ENCODE assay signal across 15 cellular contexts in the genomic region with DNA sequence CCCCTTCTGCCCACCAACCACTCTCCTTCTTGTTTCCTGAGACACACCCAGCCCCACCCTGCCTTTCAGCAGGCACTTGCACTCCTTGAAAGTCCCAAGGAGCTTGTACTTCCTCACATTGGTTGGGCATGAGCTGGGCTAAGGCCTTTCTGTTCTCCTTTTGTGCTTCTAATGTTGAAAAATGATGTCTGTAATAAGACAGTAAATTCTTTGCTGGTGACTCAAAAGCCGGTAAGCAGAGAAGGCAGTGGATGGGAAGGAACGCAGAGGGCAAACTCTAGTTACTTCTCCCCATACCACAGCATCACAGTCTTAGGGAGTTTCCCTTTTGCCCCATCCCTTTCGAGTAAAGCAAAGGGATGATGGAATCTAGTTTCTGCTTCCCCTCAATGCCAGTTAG.
DNase-seq lines count a peak whose midpoint lies in the region; ATAC-seq and TF ChIP-seq lines count a peak whose summit lies in the region.
"Had no signal": no experiment of that assay in that cellular context is flagged by ENCODE, and none has a peak within 500 bp of the region (broad histone marks: within the 10 kb centered on the region; RNA-seq: fewer than 3 reads in every experiment).

No MANE protein-coding gene starts in this region.

- TF ChIP-seq POLR2A in heart left ventricle (IDR thresholded peaks at IDR 0.05) = no peak

- intact Hi-C loops in heart left ventricle (cut with DNase I) = loop anchor here in 8 of 10 donors (5.0 to 10.0 kb wide), 6 partner anchors 63 to 187 kb away; partner anchors contain the start of gene PLXNA4 (in 2 of the 8)

- H3K27me3 Mint-ChIP-seq in activated CD4-positive, alpha-beta T cell treated with anti-CD3 and anti-CD28 coated beads, Interleukin-2, amount 10 ng/mL, durations not matched to agents 7 days and 5 days = peaks cover 28% of the 10 kb centered on the region
- H3K27me3 Mint-ChIP-seq: activated naive CD8-positive, alpha-beta T cell had no signal

- H3K4me1 ChIP-seq in heart left ventricle = peaks cover 0 to 38% (median 21%) of the 10 kb centered on the region in 12 donors

- no peaks in the 10 kb centered on the region for H3K9me3 ChIP-seq in heart left ventricle
- H3K9me3 ChIP-seq: gastrocnemius medialis had no signal

- H3K4me3 Mint-ChIP-seq in activated CD4-positive, alpha-beta T cell treated with anti-CD3 and anti-CD28 coated beads, Interleukin-2, amount 10 ng/mL, durations not matched to agents 7 days and 5 days = no peak overlapping the region
- H3K4me3 Mint-ChIP-seq: activated CD8-positive, alpha-beta memory T cell treated with anti-CD3 and anti-CD28 coated beads, Interleukin-2, amount 10 ng/mL, durations not matched to agents 7 days and 5 days; activated naive CD8-positive, alpha-beta T cell; nephron had no signal

- no peaks in the 10 kb centered on the region for H3K36me3 ChIP-seq in heart left ventricle
- H3K36me3 ChIP-seq: gastrocnemius medialis had no signal

- peaks cover 23% of the 10 kb centered on the region for H3K4me1 Mint-ChIP-seq in activated CD4-positive, alpha-beta T cell treated with anti-CD3 and anti-CD28 coated beads, Interleukin-2, amount 10 ng/mL, durations not matched to agents 7 days and 5 days

- POLR2A ChIA-PET in activated CD4-positive, alpha-beta T cell treated with anti-CD3 and anti-CD28 coated beads, Interleukin-2, amount 10 ng/mL, durations not matched to agents 7 days and 5 days (lab: Charles Lee) = no interaction called here

- no peak for TF ChIP-seq CTCF in heart left ventricle (IDR thresholded peaks at IDR 0.05)

- 78 to 87% (median 85%) methylated on average over 3 of the region's 3 CpGs for WGBS in heart left ventricle, 4 donors

- peak overlapping the region; percentile 32 for H3K27ac Mint-ChIP-seq in activated CD4-positive, alpha-beta T cell treated with anti-CD3 and anti-CD28 coated beads, Interleukin-2, amount 10 ng/mL, durations not matched to agents 7 days and 5 days
- H3K27ac Mint-ChIP-seq: activated CD8-positive, alpha-beta memory T cell treated with anti-CD3 and anti-CD28 coated beads, Interleukin-2, amount 10 ng/mL, durations not matched to agents 7 days and 5 days; activated naive CD8-positive, alpha-beta T cell; nephron had no signal

- peaks cover 3% of the 10 kb centered on the region for H3K36me3 Mint-ChIP-seq in activated CD4-positive, alpha-beta T cell treated with anti-CD3 and anti-CD28 coated beads, Interleukin-2, amount 10 ng/mL, durations not matched to agents 7 days and 5 days (ENCODE audit: low read depth)
- H3K36me3 Mint-ChIP-seq: activated CD8-positive, alpha-beta memory T cell treated with anti-CD3 and anti-CD28 coated beads, Interleukin-2, amount 10 ng/mL, durations not matched to agents 7 days and 5 days; activated naive CD8-positive, alpha-beta T cell had no signal

- no peak for DNase-seq in activated CD4-positive, alpha-beta T cell treated with anti-CD3 and anti-CD28 coated beads, Interleukin-2, amount 10 ng/mL, durations not matched to agents 7 days and 5 days
- DNase-seq in activated CD4-positive, alpha-beta T cell treated with anti-CD3 and anti-CD28 coated beads for 4 hours = no peak
- DNase-seq in astrocyte of the hippocampus (ENCODE audit: low read depth, low spot score) (peak; percentile 84), iris pigment epithelial cell (ENCODE audit: low read depth) (peak; percentile 18), cortex of kidney (lab: John Stamatoyannopoulos, UW) (no peak), heart left ventricle (no peak)
- DNase-seq in activated T-cell treated with anti-CD3 and anti-CD28 coated beads, Interleukin-2, amount 50 U/mL, for 48 hours = no peak
- DNase-seq: activated CD8-positive, alpha-beta memory T cell treated with anti-CD3 and anti-CD28 coated beads, Interleukin-2, amount 10 ng/mL, durations not matched to agents 7 days and 5 days; gastrocnemius medialis; NCI-H187 treated with DMSO at 0.1 percent for 48 hours; NCI-H526 treated with DMSO at 0.1 percent for 48 hours had no signal

- H3K27me3 ChIP-seq in heart left ventricle = no peaks in the 10 kb centered on the region
- H3K27me3 ChIP-seq: gastrocnemius medialis had no signal

- peak overlapping the region in 1 of 12 donors; percentile 33 for H3K27ac ChIP-seq in heart left ventricle
- H3K27ac ChIP-seq: gastrocnemius medialis had no signal

- no peaks in the 10 kb centered on the region for H3K9me3 Mint-ChIP-seq in activated CD4-positive, alpha-beta T cell treated with anti-CD3 and anti-CD28 coated beads, Interleukin-2, amount 10 ng/mL, durations not matched to agents 7 days and 5 days
- H3K9me3 Mint-ChIP-seq: nephron had no signal

- CTCF ChIA-PET in activated CD4-positive, alpha-beta T cell treated with anti-CD3 and anti-CD28 coated beads, Interleukin-2, amount 10 ng/mL, durations not matched to agents 7 days and 5 days (lab: Charles Lee) = interaction anchor here (0.6 kb wide), 1 partner anchor 390 kb away, joined by 4 read pairs; no protein-coding TSS in a partner anchor

- H3K4me3 ChIP-seq in heart left ventricle = no peak overlapping the region
- H3K4me3 ChIP-seq: gastrocnemius medialis, K562 had no signal

- ATAC-seq in heart left ventricle (no peak), GM21423 (IDR thresholded peaks at IDR 0.05; ENCODE audit: unreplicated experiment) (no peak)
- ATAC-seq: activated CD8-positive, alpha-beta memory T cell treated with anti-CD3 and anti-CD28 coated beads, Interleukin-2, amount 10 ng/mL, durations not matched to agents 7 days and 5 days; gastrocnemius medialis; K562 had no signal

Comparison
In these comparisons a context has a peak if more than half of its experiments do, and no peak if none do; other contexts are left out.
1. DNase-seq: peak in astrocyte of the hippocampus (single experiment) and iris pigment epithelial cell (single experiment); none in activated CD4-positive, alpha-beta T cell treated with anti-CD3 and anti-CD28 coated beads, Interleukin-2, amount 10 ng/mL, durations not matched to agents 7 days and 5 days (single experiment), activated CD4-positive, alpha-beta T cell treated with anti-CD3 and anti-CD28 coated beads for 4 hours (0 of 2), cortex of kidney (single experiment), activated T-cell treated with anti-CD3 and anti-CD28 coated beads, Interleukin-2, amount 50 U/mL, for 48 hours (0 of 2) and heart left ventricle (0 of 5).